ENCODE assay signal across 8 cellular contexts in the genomic region with DNA sequence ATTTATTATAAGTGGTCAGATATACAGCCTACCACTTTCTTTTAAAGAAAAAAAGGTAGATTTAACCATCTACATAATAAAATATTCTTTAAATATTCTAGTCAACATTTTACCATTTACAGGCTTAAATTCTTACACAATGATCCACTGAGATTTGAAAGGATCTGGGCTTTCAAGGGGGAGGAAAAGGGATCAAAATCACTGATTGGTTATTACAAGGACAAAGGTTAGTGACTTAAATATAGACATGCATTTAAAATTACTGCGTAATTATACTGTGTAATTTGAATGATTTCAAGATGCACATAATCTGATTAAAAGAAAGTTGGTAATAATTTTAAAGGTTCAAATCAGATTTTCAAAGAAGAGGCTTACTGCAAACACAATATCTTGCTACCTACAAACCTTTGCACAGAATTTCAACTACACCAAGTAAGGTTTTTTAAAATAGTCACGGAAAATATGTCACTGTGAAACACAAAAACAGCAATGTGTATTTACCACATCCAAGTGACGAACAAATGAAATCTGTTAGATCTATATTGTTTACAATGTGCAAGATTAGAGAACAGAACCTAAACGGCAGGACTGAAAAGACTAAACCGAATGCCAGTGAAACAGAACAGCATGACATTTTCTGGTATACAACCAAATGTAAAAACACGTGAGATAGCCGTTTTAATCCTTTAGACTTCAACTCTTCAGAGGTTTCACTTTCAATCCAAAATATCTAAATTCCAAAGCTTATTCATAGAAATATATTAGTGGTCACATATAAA. TPM values are rescaled to one million over a fixed set of nuclear protein-coding genes. Genes with fewer than 3 reads are reported as not detected.
DNase-seq lines count a peak whose midpoint lies in the region; ATAC-seq and TF ChIP-seq lines count a peak whose summit lies in the region.

No MANE protein-coding gene starts in this region.

- H3K27ac ChIP-seq in A673 (ENCODE audit: low read depth, low read length, poor library complexity, severe bottlenecking): peak overlapping the region; percentile 20
- peak overlapping the region; percentile 68 for H3K27ac ChIP-seq in lower lobe of right lung
- H3K27ac ChIP-seq in uterus: peak overlapping the region in 1 of 2 donors; percentile 50

- POLR2A ChIA-PET in A673 (lab: Charles Lee; ENCODE audit: low non-redundant PET): no interaction called here
- POLR2A ChIA-PET in activated B cell treated with CpG ODN at 0.5 μM for 24 hours (lab: Charles Lee): interaction anchor here (1.2 to 1.5 kb wide), 2 partner anchors 10 to 41 kb away, joined by 3 to 4 read pairs; partner anchors contain the start of gene RTN4

- no peaks in the 10 kb centered on the region for H3K27me3 ChIP-seq in A673 (replicated peaks; ENCODE audit: insufficient read depth, low read depth, low read length, poor library complexity)
- no peaks in the 10 kb centered on the region for H3K27me3 ChIP-seq in lower lobe of right lung (ENCODE audit: low read depth)
- no peaks in the 10 kb centered on the region for H3K27me3 ChIP-seq in uterus

- H3K4me3 ChIP-seq in A673 (ENCODE audit: low read depth, low read length, poor library complexity, severe bottlenecking) (peak overlapping the region; percentile 38), lower lobe of right lung (peak overlapping the region; percentile 46), uterus (peak overlapping the region in 1 of 2 donors; percentile 21)

- TF ChIP-seq CTCF in A673 (conservative IDR thresholded peaks at IDR 0.05; ENCODE audit: low read depth, low read length): no peak
- no peak for TF ChIP-seq CTCF in activated B cell treated with CpG ODN at 0.5 μM for 24 hours (IDR thresholded peaks at IDR 0.05)
- no peak for TF ChIP-seq CTCF in lower lobe of right lung (IDR thresholded peaks at IDR 0.05)
- no peak for TF ChIP-seq CTCF in uterus (IDR thresholded peaks at IDR 0.05)

- ATAC-seq in GM21390 (IDR thresholded peaks at IDR 0.05; ENCODE audit: unreplicated experiment) (peak; percentile 26), activated B cell treated with CpG ODN at 0.5 μM for 24 hours (ENCODE audit: low read depth) (peak; percentile 28), lower lobe of right lung (no peak)

- H3K27ac Mint-ChIP-seq in activated B cell treated with CpG ODN at 0.5 μM for 24 hours: peak overlapping the region; percentile 67

- no TSS peak for BruUV-seq in A673 (replicated peaks; lab: Mats Ljungman, UMichigan)

- H3K9me3 ChIP-seq in A673 (ENCODE audit: low read depth, low read length, poor library complexity, severe bottlenecking) (no peaks in the 10 kb centered on the region), lower lobe of right lung (no peaks in the 10 kb centered on the region), uterus (no peaks in the 10 kb centered on the region)

- DNase-seq in A673 (ENCODE audit: low spot score) (peak; percentile 39), activated B cell treated with CpG ODN at 0.5 μM for 24 hours (no peak), lower lobe of right lung (no peak), NCI-H345 (lab: John Stamatoyannopoulos, UW) (no peak), uterus (no peak), SW 1271 (lab: John Stamatoyannopoulos, UW) (no peak)
- no peak for DNase-seq in stimulated activated naive CD4-positive, alpha-beta T cell treated with Interleukin-2 at 50 U/mL for 16 hours (lab: John Stamatoyannopoulos, UW)

- H3K36me3 ChIP-seq in A673 (ENCODE audit: insufficient read depth, low read length, poor library complexity, severe bottlenecking): no peaks in the 10 kb centered on the region
- H3K36me3 ChIP-seq in lower lobe of right lung: no peaks in the 10 kb centered on the region
- H3K36me3 ChIP-seq in uterus: no peaks in the 10 kb centered on the region

- H3K36me3 Mint-ChIP-seq in activated B cell treated with CpG ODN at 0.5 μM for 24 hours (ENCODE audit: low read depth): no peaks in the 10 kb centered on the region

- H3K27me3 Mint-ChIP-seq in activated B cell treated with CpG ODN at 0.5 μM for 24 hours: no peaks in the 10 kb centered on the region

- peak overlapping the region; percentile 84 for H3K4me3 Mint-ChIP-seq in activated B cell treated with CpG ODN at 0.5 μM for 24 hours

- CTCF ChIA-PET in A673 (lab: Charles Lee) (interaction anchor here (1.0 kb wide), 1 partner anchor 110 kb away, joined by 3 read pairs; no protein-coding TSS in a partner anchor), activated B cell treated with CpG ODN at 0.5 μM for 24 hours (lab: Charles Lee) (interaction anchor here (9.2 kb wide), 1 partner anchor 158 kb away, joined by 96 read pairs; no protein-coding TSS in a partner anchor)

- peaks cover 64% of the 10 kb centered on the region for H3K4me1 Mint-ChIP-seq in activated B cell treated with CpG ODN at 0.5 μM for 24 hours

- TF ChIP-seq POLR2A in uterus (IDR thresholded peaks at IDR 0.05): no peak

- intact Hi-C loops in A673 (cut with micrococcal nuclease; ENCODE audit: unreplicated experiment) (loop anchor here (2.0 to 10.0 kb wide), 2 partner anchors 111 to 285 kb away; partner anchors contain the start of gene EML6), activated B cell treated with CpG ODN at 0.5 μM for 24 hours (cut with micrococcal nuclease) (loop anchor here (1.0 to 10.0 kb wide), 4 partner anchors 9 to 345 kb away; partner anchors contain the start of genes CLHC1 and RPS27A), lower lobe of right lung (cut with DNase I) (no loop called here), uterus (cut with DNase I; ENCODE audit: low total_unique reads) (no loop called here)

- peaks cover 93% of the 10 kb centered on the region for H3K4me1 ChIP-seq in A673 (ENCODE audit: insufficient read depth, low read length, poor library complexity, severe bottlenecking)
- H3K4me1 ChIP-seq in lower lobe of right lung: peaks cover 90% of the 10 kb centered on the region
- peaks cover 4 to 17% of the 10 kb centered on the region in 2 donors for H3K4me1 ChIP-seq in uterus

- no peaks in the 10 kb centered on the region for H3K9me3 Mint-ChIP-seq in activated B cell treated with CpG ODN at 0.5 μM for 24 hours

RNA-seq across cellular contexts. Expression of gene RTN4, which starts 40.8 kb away (rescaled TPM):
- total RNA-seq in A673 (2021): 244 and 275 TPM in 2 replicates
- total RNA-seq in activated B cell treated with CpG ODN at 0.5 μM for 24 hours: 60.5 and 60.6 TPM in 2 replicates
- total RNA-seq in lower lobe of right lung: 317 TPM
- 100 to 1,000 TPM; 119 to 205 (median 154) TPM for total RNA-seq in uterus

Comparison
In these comparisons a context has a peak if more than half of its experiments do, and no peak if none do; other contexts are left out.
1. ATAC-seq: peak in GM21390 (single experiment) and activated B cell treated with CpG ODN at 0.5 μM for 24 hours (single experiment); none in lower lobe of right lung (0 of 2).
2. intact Hi-C loops: an anchor here in A673 (2.0 to 10.0 kb wide) and activated B cell treated with CpG ODN at 0.5 μM for 24 hours (1.0 to 10.0 kb wide); none called in lower lobe of right lung and uterus.